9 cellular contexts compared by ENCODE assay signal in the genomic region with DNA sequence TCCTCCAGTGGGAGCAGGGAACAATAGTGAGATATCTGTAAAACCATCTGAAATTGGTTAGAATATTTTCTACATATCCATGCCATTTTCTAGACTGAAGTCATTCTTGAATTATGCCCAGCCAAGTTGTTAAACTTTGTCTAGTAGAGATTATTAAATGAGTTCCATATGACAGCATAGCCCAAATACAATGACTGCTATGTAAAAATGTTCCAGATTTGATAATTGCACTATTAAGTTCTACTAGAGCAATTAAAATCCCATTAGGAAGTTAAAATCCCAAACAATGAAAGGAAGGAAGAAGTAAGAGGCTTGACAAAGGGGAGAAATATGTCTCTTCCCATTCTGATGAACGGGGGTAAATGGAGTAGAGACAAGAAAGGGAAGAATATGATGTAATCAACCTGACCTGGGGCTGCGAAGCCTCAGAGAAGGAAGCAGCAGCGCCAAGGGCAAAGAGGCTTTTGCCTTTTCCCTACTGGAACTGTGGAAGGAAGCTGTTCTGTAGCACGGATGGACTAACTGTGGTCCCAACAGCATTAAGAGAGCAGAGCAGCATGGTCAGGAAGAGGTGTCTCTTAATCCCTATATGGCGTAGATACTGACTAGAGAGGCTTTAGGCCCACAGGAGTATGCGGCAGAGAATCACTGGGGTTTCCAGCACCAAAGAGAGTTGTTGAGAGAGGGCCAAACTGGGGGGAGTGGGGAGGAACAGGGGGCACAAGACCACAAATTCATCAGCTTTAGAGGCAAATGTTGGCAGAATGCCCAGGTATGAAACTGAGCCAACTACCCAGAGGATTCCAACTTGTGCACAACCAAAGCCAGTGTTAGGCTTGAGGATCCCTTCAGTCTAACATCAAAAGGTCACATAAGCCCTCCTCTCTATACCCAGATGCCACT. TPM values are rescaled to one million over a fixed set of nuclear protein-coding genes. Genes with fewer than 3 reads are reported as not detected.
DNase-seq lines count a peak whose midpoint lies in the region; ATAC-seq and TF ChIP-seq lines count a peak whose summit lies in the region.
"Had no signal": no experiment of that assay in that cellular context is flagged by ENCODE, and none has a peak within 500 bp of the region (broad histone marks: within the 10 kb centered on the region; RNA-seq: fewer than 3 reads in every experiment).

No MANE protein-coding gene starts in this region.

- no peaks in the 10 kb centered on the region for H3K27me3 Mint-ChIP-seq in effector memory CD8-positive, alpha-beta T cell
- no peaks in the 10 kb centered on the region for H3K27me3 Mint-ChIP-seq in activated CD4-positive, alpha-beta memory T cell treated with anti-CD3 and anti-CD28 coated beads for 36 hours

- CTCF ChIA-PET in activated CD4-positive, alpha-beta memory T cell treated with anti-CD3 and anti-CD28 coated beads for 36 hours (lab: Charles Lee): interaction anchor here (1.4 kb wide), 1 partner anchor 46 kb away, joined by 4 read pairs; no protein-coding TSS in a partner anchor

- no peak for TF ChIP-seq EP300 in ovary (IDR thresholded peaks at IDR 0.05)

- H3K27me3 ChIP-seq in ovary: no peaks in the 10 kb centered on the region
- H3K27me3 ChIP-seq: pancreas had no signal

- peak overlapping the region in 1 of 2 donors; percentile 1 for H3K27ac Mint-ChIP-seq in effector memory CD8-positive, alpha-beta T cell
- H3K27ac Mint-ChIP-seq in activated CD4-positive, alpha-beta memory T cell treated with anti-CD3 and anti-CD28 coated beads for 36 hours: no peak overlapping the region

- peak; percentile 85 for DNase-seq in DMS79 treated with DMSO at 0.1 percent for 48 hours (lab: John Stamatoyannopoulos, UW)
- peak; percentile 35 for DNase-seq in NCI-H2227 (lab: John Stamatoyannopoulos, UW; ENCODE audit: unreplicated experiment)
- DNase-seq in erythroblast (lab: John Stamatoyannopoulos, UW): peak; percentile 35 to 59
- peak in 4 of 5 donors; percentile 53 to 77 (median 58) for DNase-seq in ovary
- DNase-seq in SHP77 treated with DMSO at 0.1 percent for 48 hours (lab: John Stamatoyannopoulos, UW): no peak
- no peak for DNase-seq in effector memory CD8-positive, alpha-beta T cell
- no peak for DNase-seq in activated CD4-positive, alpha-beta memory T cell treated with anti-CD3 and anti-CD28 coated beads for 36 hours
- DNase-seq: pancreas had no signal

- peaks cover 0 to 4% of the 10 kb centered on the region in 2 donors for H3K4me1 Mint-ChIP-seq in effector memory CD8-positive, alpha-beta T cell (ENCODE audit: low read depth in 2 of 2)
- H3K4me1 Mint-ChIP-seq in activated CD4-positive, alpha-beta memory T cell treated with anti-CD3 and anti-CD28 coated beads for 36 hours (ENCODE audit: low read depth): peaks cover 5% of the 10 kb centered on the region

- no peak for TF ChIP-seq CTCF in ovary (IDR thresholded peaks at IDR 0.05)

- WGBS in ovary, 3 donors: 27 to 34% (median 33%) methylated on average over 5 to 6 of the region's 6 CpGs

- no peak overlapping the region for H3K4me3 ChIP-seq in ovary
- H3K4me3 ChIP-seq: pancreas had no signal

- ATAC-seq in effector memory CD8-positive, alpha-beta T cell (replicated peaks): no peak
- ATAC-seq in HG03159 (IDR thresholded peaks at IDR 0.05; ENCODE audit: unreplicated experiment): no peak

- H3K4me1 ChIP-seq in ovary (ENCODE audit: insufficient read depth): peaks cover 6% of the 10 kb centered on the region
- H3K4me1 ChIP-seq: pancreas had no signal

- H3K9me3 Mint-ChIP-seq in effector memory CD8-positive, alpha-beta T cell: no peaks in the 10 kb centered on the region
- no peaks in the 10 kb centered on the region for H3K9me3 Mint-ChIP-seq in activated CD4-positive, alpha-beta memory T cell treated with anti-CD3 and anti-CD28 coated beads for 36 hours

- no peak overlapping the region for H3K4me3 Mint-ChIP-seq in effector memory CD8-positive, alpha-beta T cell
- no peak overlapping the region for H3K4me3 Mint-ChIP-seq in activated CD4-positive, alpha-beta memory T cell treated with anti-CD3 and anti-CD28 coated beads for 36 hours

- TF ChIP-seq POLR2A in erythroblast (IDR thresholded peaks at IDR 0.05; ENCODE audit: low read length) (no peak), ovary (IDR thresholded peaks at IDR 0.05) (no peak)

- no peaks in the 10 kb centered on the region for H3K36me3 ChIP-seq in ovary
- H3K36me3 ChIP-seq: pancreas had no signal

- intact Hi-C loops in ovary (cut with DNase I): no loop called here
- intact Hi-C loops in activated CD4-positive, alpha-beta memory T cell treated with anti-CD3 and anti-CD28 coated beads for 36 hours (cut with micrococcal nuclease): no loop called here

- POLR2A ChIA-PET in activated CD4-positive, alpha-beta memory T cell treated with anti-CD3 and anti-CD28 coated beads for 36 hours (lab: Charles Lee): no interaction called here

- no peaks in the 10 kb centered on the region for H3K9me3 ChIP-seq in ovary
- H3K9me3 ChIP-seq: pancreas had no signal

- no peaks in the 10 kb centered on the region for H3K36me3 Mint-ChIP-seq in effector memory CD8-positive, alpha-beta T cell (ENCODE audit: insufficient read depth)
- H3K36me3 Mint-ChIP-seq in activated CD4-positive, alpha-beta memory T cell treated with anti-CD3 and anti-CD28 coated beads for 36 hours: no peaks in the 10 kb centered on the region

- peak overlapping the region in 1 of 2 donors; percentile 63 for H3K27ac ChIP-seq in ovary
- H3K27ac ChIP-seq: pancreas had no signal

RNA-seq across cellular contexts. Expression of gene RRP8, which starts 26.7 kb away (rescaled TPM):
- total RNA-seq in ovary: 10 to 100 TPM in 5 of 7 donors, 1 to 10 TPM in 2; 8.2 to 25.5 (median 17.1) TPM
- polyA plus RNA-seq in ovary: 10 to 100 TPM; 13.4 to 32.7 TPM
- total RNA-seq in activated CD4-positive, alpha-beta memory T cell treated with anti-CD3 and anti-CD28 coated beads for 36 hours: 10 to 100 TPM; 34.9 to 37.5 TPM

RNA-seq across cellular contexts. Expression of gene ILK, which starts 26.9 kb away (rescaled TPM):
- 100 to 1,000 TPM in 5 of 7 donors, 10 to 100 TPM in 2; 79.8 to 222 (median 140) TPM for total RNA-seq in ovary
- polyA plus RNA-seq in ovary: 100 to 1,000 TPM; 126 to 337 TPM
- 10 to 100 TPM; 89.2 to 95.8 TPM for total RNA-seq in activated CD4-positive, alpha-beta memory T cell treated with anti-CD3 and anti-CD28 coated beads for 36 hours

RNA-seq across cellular contexts. Expression of gene TAF10, which starts 35.3 kb away (rescaled TPM):
- 100 to 1,000 TPM in 2 of 7 donors, 10 to 100 TPM in 5; 45.1 to 109 (median 76.8) TPM for total RNA-seq in ovary
- 100 to 1,000 TPM in 1 of 2 donors, 10 to 100 TPM in 1; 40.0 to 183 TPM for polyA plus RNA-seq in ovary
- 100 to 1,000 TPM; 158 to 165 TPM for total RNA-seq in activated CD4-positive, alpha-beta memory T cell treated with anti-CD3 and anti-CD28 coated beads for 36 hours

RNA-seq across cellular contexts. Expression of gene TPP1, which starts 42.5 kb away (rescaled TPM):
- total RNA-seq in ovary: 10 to 100 TPM; 21.0 to 71.8 (median 58.2) TPM
- 100 to 1,000 TPM in 1 of 2 donors, 10 to 100 TPM in 1; 40.5 to 360 TPM for polyA plus RNA-seq in ovary
- total RNA-seq in activated CD4-positive, alpha-beta memory T cell treated with anti-CD3 and anti-CD28 coated beads for 36 hours: 10 to 100 TPM; 53.2 to 56.6 TPM

Comparison
In these comparisons a context has a peak if more than half of its experiments do, and no peak if none do; other contexts are left out.
1. DNase-seq: peak in DMS79 treated with DMSO at 0.1 percent for 48 hours (single experiment), NCI-H2227 (single experiment), erythroblast (2 of 2) and ovary (4 of 5); none in SHP77 treated with DMSO at 0.1 percent for 48 hours (single experiment), effector memory CD8-positive, alpha-beta T cell (0 of 3) and activated CD4-positive, alpha-beta memory T cell treated with anti-CD3 and anti-CD28 coated beads for 36 hours (single experiment).